ENCODE assay signal across 1 cellular context in the genomic region with DNA sequence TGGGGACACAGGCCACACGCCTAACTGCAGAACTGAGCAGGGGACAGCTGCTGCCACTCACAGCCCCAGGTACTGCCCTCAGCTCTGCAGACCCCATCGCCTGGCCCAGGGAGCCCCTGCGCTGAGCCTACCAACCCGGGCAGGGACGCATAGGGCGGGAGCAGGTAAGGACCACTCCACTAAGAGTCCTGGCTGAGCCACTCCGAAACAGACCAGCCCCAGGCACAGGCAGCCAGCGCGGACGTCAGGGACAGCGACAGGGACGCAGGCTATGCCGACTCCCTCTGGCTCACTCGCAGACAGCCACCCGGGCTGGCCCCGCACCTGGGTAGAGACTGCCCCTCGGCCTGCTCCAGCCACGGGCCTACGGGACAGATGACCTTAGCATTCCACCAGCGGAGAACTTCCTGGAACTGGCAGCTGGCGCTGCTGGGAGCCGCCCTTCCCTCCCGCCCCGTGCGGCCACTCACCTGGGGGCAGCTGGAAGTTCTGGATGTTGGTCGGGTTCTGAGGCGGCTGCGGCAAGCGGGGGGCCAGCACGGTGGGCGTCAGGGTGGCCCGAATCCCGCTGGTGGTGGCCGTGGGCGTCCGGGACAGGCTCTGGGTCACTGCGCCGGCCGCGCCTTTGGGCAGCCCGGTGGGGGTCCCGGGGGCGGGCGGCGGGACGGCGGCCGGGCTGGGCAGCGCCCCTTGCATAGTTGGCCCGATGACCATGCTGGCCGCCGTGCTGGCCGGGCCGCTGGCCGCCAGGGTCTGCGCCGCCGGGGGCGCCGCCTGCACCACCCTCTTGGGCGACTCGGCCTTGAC.
TF ChIP-seq lines count a peak whose summit lies in the region.

No MANE protein-coding gene starts in this region.

TF ChIP-seq in HepG2, 621 proteins besides CTCF, POLR2A, EP300 and RAD21 (continued from another document and continues in another):
- TF ChIP-seq, protein P1, sequence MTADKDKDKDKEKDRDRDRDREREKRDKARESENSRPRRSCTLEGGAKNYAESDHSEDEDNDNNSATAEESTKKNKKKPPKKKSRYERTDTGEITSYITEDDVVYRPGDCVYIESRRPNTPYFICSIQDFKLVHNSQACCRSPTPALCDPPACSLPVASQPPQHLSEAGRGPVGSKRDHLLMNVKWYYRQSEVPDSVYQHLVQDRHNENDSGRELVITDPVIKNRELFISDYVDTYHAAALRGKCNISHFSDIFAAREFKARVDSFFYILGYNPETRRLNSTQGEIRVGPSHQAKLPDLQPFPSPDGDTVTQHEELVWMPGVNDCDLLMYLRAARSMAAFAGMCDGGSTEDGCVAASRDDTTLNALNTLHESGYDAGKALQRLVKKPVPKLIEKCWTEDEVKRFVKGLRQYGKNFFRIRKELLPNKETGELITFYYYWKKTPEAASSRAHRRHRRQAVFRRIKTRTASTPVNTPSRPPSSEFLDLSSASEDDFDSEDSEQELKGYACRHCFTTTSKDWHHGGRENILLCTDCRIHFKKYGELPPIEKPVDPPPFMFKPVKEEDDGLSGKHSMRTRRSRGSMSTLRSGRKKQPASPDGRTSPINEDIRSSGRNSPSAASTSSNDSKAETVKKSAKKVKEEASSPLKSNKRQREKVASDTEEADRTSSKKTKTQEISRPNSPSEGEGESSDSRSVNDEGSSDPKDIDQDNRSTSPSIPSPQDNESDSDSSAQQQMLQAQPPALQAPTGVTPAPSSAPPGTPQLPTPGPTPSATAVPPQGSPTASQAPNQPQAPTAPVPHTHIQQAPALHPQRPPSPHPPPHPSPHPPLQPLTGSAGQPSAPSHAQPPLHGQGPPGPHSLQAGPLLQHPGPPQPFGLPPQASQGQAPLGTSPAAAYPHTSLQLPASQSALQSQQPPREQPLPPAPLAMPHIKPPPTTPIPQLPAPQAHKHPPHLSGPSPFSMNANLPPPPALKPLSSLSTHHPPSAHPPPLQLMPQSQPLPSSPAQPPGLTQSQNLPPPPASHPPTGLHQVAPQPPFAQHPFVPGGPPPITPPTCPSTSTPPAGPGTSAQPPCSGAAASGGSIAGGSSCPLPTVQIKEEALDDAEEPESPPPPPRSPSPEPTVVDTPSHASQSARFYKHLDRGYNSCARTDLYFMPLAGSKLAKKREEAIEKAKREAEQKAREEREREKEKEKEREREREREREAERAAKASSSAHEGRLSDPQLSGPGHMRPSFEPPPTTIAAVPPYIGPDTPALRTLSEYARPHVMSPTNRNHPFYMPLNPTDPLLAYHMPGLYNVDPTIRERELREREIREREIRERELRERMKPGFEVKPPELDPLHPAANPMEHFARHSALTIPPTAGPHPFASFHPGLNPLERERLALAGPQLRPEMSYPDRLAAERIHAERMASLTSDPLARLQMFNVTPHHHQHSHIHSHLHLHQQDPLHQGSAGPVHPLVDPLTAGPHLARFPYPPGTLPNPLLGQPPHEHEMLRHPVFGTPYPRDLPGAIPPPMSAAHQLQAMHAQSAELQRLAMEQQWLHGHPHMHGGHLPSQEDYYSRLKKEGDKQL (CRISPR knock-in tag; IDR thresholded peaks at IDR 0.05; ENCODE audit: low read depth), result no peak
- TF ChIP-seq MEF2D (CRISPR knock-in tag; IDR thresholded peaks at IDR 0.05), result peak; percentile 76; the same call in 1 of the 2 replicates
- no peak for TF ChIP-seq STAT5B (CRISPR knock-in tag; IDR thresholded peaks at IDR 0.05)
- no peak; the same call in 1 of the 2 replicates for TF ChIP-seq MAF1 (CRISPR knock-in tag; IDR thresholded peaks at IDR 0.05; ENCODE audit: borderline replicate concordance)
- TF ChIP-seq ZNF790 (CRISPR knock-in tag; IDR thresholded peaks at IDR 0.05; ENCODE audit: borderline replicate concordance), result no peak; the same call in 1 of the 2 replicates
- no peak for TF ChIP-seq ZNF496 (CRISPR knock-in tag; IDR thresholded peaks at IDR 0.05; ENCODE audit: insufficient replicate concordance)
- TF ChIP-seq ZNF619 (CRISPR knock-in tag; IDR thresholded peaks at IDR 0.05), result 0 out of 2 replicates have a peak, but pooled peaks have one; percentile 54
- TF ChIP-seq, protein P2, sequence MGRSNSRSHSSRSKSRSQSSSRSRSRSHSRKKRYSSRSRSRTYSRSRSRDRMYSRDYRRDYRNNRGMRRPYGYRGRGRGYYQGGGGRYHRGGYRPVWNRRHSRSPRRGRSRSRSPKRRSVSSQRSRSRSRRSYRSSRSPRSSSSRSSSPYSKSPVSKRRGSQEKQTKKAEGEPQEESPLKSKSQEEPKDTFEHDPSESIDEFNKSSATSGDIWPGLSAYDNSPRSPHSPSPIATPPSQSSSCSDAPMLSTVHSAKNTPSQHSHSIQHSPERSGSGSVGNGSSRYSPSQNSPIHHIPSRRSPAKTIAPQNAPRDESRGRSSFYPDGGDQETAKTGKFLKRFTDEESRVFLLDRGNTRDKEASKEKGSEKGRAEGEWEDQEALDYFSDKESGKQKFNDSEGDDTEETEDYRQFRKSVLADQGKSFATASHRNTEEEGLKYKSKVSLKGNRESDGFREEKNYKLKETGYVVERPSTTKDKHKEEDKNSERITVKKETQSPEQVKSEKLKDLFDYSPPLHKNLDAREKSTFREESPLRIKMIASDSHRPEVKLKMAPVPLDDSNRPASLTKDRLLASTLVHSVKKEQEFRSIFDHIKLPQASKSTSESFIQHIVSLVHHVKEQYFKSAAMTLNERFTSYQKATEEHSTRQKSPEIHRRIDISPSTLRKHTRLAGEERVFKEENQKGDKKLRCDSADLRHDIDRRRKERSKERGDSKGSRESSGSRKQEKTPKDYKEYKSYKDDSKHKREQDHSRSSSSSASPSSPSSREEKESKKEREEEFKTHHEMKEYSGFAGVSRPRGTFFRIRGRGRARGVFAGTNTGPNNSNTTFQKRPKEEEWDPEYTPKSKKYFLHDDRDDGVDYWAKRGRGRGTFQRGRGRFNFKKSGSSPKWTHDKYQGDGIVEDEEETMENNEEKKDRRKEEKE (IDR thresholded peaks at IDR 0.05), result no peak
- peak; percentile 52; the same call in 1 of the 2 replicates for TF ChIP-seq ZNF788 (CRISPR knock-in tag; IDR thresholded peaks at IDR 0.05; ENCODE audit: borderline replicate concordance)
- no peak for TF ChIP-seq ZNF605 (CRISPR knock-in tag; IDR thresholded peaks at IDR 0.05)
- TF ChIP-seq, protein P3, sequence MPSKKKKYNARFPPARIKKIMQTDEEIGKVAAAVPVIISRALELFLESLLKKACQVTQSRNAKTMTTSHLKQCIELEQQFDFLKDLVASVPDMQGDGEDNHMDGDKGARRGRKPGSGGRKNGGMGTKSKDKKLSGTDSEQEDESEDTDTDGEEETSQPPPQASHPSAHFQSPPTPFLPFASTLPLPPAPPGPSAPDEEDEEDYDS (CRISPR knock-in tag; IDR thresholded peaks at IDR 0.05), result peak; percentile 58; the same call in 1 of the 2 replicates
- TF ChIP-seq ZNF44 (CRISPR knock-in tag; IDR thresholded peaks at IDR 0.05), result peak; percentile 85; the same call in 1 of the 2 replicates
- no peak for TF ChIP-seq TOPORS (CRISPR knock-in tag; IDR thresholded peaks at IDR 0.05)
- 0 out of 2 replicates have a peak, but pooled peaks have one; percentile 56 for TF ChIP-seq PCBP1 (IDR thresholded peaks at IDR 0.05; ENCODE audit: borderline replicate concordance, low read depth, low read length)
- TF ChIP-seq ZSCAN30 (CRISPR knock-in tag; IDR thresholded peaks at IDR 0.05), result no peak
- TF ChIP-seq, protein P4, sequence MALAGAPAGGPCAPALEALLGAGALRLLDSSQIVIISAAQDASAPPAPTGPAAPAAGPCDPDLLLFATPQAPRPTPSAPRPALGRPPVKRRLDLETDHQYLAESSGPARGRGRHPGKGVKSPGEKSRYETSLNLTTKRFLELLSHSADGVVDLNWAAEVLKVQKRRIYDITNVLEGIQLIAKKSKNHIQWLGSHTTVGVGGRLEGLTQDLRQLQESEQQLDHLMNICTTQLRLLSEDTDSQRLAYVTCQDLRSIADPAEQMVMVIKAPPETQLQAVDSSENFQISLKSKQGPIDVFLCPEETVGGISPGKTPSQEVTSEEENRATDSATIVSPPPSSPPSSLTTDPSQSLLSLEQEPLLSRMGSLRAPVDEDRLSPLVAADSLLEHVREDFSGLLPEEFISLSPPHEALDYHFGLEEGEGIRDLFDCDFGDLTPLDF (CRISPR knock-in tag; IDR thresholded peaks at IDR 0.05), result no peak
- TF ChIP-seq, protein P5, sequence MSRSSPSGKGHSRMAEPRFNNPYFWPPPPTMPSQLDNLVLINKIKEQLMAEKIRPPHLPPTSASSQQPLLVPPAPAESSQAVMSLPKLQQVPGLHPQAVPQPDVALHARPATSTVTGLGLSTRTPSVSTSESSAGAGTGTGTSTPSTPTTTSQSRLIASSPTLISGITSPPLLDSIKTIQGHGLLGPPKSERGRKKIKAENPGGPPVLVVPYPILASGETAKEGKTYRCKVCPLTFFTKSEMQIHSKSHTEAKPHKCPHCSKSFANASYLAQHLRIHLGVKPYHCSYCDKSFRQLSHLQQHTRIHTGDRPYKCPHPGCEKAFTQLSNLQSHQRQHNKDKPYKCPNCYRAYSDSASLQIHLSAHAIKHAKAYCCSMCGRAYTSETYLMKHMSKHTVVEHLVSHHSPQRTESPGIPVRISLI (CRISPR knock-in tag; IDR thresholded peaks at IDR 0.05; ENCODE audit: borderline replicate concordance), result 0 out of 2 replicates have a peak, but pooled peaks have one; percentile 15
- TF ChIP-seq NFE2 (CRISPR knock-in tag; IDR thresholded peaks at IDR 0.05), result no peak
- peak; percentile 75 for TF ChIP-seq MXD4 (CRISPR knock-in tag; IDR thresholded peaks at IDR 0.05)
- TF ChIP-seq SPEN (CRISPR knock-in tag; IDR thresholded peaks at IDR 0.05; ENCODE audit: low read depth), result peak; percentile 46; the same call in 1 of the 2 replicates
- TF ChIP-seq, protein P6, sequence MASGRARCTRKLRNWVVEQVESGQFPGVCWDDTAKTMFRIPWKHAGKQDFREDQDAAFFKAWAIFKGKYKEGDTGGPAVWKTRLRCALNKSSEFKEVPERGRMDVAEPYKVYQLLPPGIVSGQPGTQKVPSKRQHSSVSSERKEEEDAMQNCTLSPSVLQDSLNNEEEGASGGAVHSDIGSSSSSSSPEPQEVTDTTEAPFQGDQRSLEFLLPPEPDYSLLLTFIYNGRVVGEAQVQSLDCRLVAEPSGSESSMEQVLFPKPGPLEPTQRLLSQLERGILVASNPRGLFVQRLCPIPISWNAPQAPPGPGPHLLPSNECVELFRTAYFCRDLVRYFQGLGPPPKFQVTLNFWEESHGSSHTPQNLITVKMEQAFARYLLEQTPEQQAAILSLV (CRISPR knock-in tag; IDR thresholded peaks at IDR 0.05; ENCODE audit: borderline replicate concordance), result peak; percentile 68; the same call in 1 of the 2 replicates
- peak; percentile 34; the same call in 1 of the 2 replicates for TF ChIP-seq ZSCAN21 (CRISPR knock-in tag; IDR thresholded peaks at IDR 0.05; ENCODE audit: borderline replicate concordance)
- TF ChIP-seq, protein P7, sequence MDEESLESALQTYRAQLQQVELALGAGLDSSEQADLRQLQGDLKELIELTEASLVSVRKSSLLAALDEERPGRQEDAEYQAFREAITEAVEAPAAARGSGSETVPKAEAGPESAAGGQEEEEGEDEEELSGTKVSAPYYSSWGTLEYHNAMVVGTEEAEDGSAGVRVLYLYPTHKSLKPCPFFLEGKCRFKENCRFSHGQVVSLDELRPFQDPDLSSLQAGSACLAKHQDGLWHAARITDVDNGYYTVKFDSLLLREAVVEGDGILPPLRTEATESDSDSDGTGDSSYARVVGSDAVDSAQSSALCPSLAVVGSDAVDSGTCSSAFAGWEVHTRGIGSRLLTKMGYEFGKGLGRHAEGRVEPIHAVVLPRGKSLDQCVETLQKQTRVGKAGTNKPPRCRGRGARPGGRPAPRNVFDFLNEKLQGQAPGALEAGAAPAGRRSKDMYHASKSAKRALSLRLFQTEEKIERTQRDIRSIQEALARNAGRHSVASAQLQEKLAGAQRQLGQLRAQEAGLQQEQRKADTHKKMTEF (CRISPR knock-in tag; IDR thresholded peaks at IDR 0.05), result peak; percentile 69; the same call in 1 of the 2 replicates
- TF ChIP-seq, protein P8, sequence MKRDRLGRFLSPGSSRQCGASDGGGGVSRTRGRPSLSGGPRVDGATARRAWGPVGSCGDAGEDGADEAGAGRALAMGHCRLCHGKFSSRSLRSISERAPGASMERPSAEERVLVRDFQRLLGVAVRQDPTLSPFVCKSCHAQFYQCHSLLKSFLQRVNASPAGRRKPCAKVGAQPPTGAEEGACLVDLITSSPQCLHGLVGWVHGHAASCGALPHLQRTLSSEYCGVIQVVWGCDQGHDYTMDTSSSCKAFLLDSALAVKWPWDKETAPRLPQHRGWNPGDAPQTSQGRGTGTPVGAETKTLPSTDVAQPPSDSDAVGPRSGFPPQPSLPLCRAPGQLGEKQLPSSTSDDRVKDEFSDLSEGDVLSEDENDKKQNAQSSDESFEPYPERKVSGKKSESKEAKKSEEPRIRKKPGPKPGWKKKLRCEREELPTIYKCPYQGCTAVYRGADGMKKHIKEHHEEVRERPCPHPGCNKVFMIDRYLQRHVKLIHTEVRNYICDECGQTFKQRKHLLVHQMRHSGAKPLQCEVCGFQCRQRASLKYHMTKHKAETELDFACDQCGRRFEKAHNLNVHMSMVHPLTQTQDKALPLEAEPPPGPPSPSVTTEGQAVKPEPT (CRISPR knock-in tag; IDR thresholded peaks at IDR 0.05; ENCODE audit: low read depth), result peak; percentile 31; the same call in 1 of the 2 replicates
- TF ChIP-seq ZBTB20 (CRISPR knock-in tag; IDR thresholded peaks at IDR 0.05; ENCODE audit: borderline replicate concordance, low read depth), result 0 out of 2 replicates have a peak, but pooled peaks have one; percentile 29
- TF ChIP-seq SP2 (CRISPR knock-in tag; IDR thresholded peaks at IDR 0.05), result no peak
- TF ChIP-seq, protein P9, sequence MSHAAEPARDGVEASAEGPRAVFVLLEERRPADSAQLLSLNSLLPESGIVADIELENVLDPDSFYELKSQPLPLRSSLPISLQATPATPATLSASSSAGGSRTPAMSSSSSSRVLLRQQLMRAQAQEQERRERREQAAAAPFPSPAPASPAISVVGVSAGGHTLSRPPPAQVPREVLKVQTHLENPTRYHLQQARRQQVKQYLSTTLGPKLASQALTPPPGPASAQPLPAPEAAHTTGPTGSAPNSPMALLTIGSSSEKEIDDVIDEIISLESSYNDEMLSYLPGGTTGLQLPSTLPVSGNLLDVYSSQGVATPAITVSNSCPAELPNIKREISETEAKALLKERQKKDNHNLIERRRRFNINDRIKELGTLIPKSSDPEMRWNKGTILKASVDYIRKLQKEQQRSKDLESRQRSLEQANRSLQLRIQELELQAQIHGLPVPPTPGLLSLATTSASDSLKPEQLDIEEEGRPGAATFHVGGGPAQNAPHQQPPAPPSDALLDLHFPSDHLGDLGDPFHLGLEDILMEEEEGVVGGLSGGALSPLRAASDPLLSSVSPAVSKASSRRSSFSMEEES (CRISPR knock-in tag; IDR thresholded peaks at IDR 0.05), result 0 out of 2 replicates have a peak, but pooled peaks have one; percentile 24
- no peak for TF ChIP-seq ZSCAN22 (CRISPR knock-in tag; IDR thresholded peaks at IDR 0.05)
